24 cellular contexts compared by ENCODE assay signal in genomic region chr4:173056271-173056670, GRCh38.
"Had no signal": no experiment of that assay in that cellular context is flagged by ENCODE, and none has a peak within 500 bp of the region (broad histone marks: within the 10 kb centered on the region; RNA-seq: fewer than 3 reads in every experiment).

No MANE protein-coding gene starts in this region.

- H3K4me3 ChIP-seq: adrenal gland, ascending aorta, right lobe of liver, skin epidermis, thoracic aorta, vagina had no signal

- H3K36me3 ChIP-seq: adrenal gland, ascending aorta, neutrophil, right lobe of liver, thoracic aorta, vagina, WERI-Rb-1 had no signal

- H3K4me1 ChIP-seq: adrenal gland, ascending aorta, parathyroid adenoma, right lobe of liver had no signal

- H3K9me3 ChIP-seq: adrenal gland, ascending aorta, neutrophil, right lobe of liver, thoracic aorta, vagina had no signal

- H3K27me3 ChIP-seq: adrenal gland, ascending aorta, neutrophil, right lobe of liver, vagina had no signal

- DNase-seq: activated CD4-positive, alpha-beta T cell treated with anti-CD3 and anti-CD28 coated beads for 1 hour; activated CD4-positive, alpha-beta T cell treated with anti-CD3 and anti-CD28 coated beads, Interleukin-2, amount 50 U/mL, for 4 hours; activated CD8-positive, alpha-beta memory T cell treated with anti-CD3 and anti-CD28 coated beads for 24 hours; activated CD8-positive, alpha-beta memory T cell treated with anti-CD3 and anti-CD28 coated beads, Interleukin-2, amount 50 U/mL, for 4 hours; activated naive CD4-positive, alpha-beta T cell; activated T-cell treated with anti-CD3 and anti-CD28 coated beads, Interleukin-2, amount 50 U/mL, for 4 hours; adrenal gland; central memory CD4-positive, alpha-beta T cell; effector memory CD4-positive, alpha-beta T cell; foreskin melanocyte; immature natural killer cell; kidney glomerular epithelial cell; left ventricle myocardium superior; right lobe of liver; stimulated activated CD4-positive, alpha-beta T cell treated with anti-CD3 and anti-CD28 coated beads, Interleukin-1b, Interleukin-23, amount 100 ng/mL, for 48 hours; WERI-Rb-1 had no signal

- H3K27ac ChIP-seq: adrenal gland, ascending aorta, neutrophil, parathyroid adenoma, right lobe of liver, skin epidermis, thoracic aorta, vagina, WERI-Rb-1 had no signal

- ATAC-seq: activated T-cell treated with anti-CD3 and anti-CD28 coated beads, Interleukin-2, amount 50 U/mL, for 4 hours; esophagus mucosa; left ventricle myocardium superior; right lobe of liver; stimulated activated memory B cell treated with anti-CD40 and anti-IgM and Interleukin-4, amounts not matched to agents 10 μg/mL and 1 μg/mL and 100 μg/mL, for 72 hours had no signal
